37 cellular contexts compared by ENCODE assay signal in genomic region chr11:130604606-130605005, GRCh38.
"Had no signal": no experiment of that assay in that cellular context is flagged by ENCODE, and none has a peak within 500 bp of the region (broad histone marks: within the 10 kb centered on the region; RNA-seq: fewer than 3 reads in every experiment).

No MANE protein-coding gene starts in this region.

- H3K4me1 ChIP-seq: adrenal gland, body of pancreas, breast epithelium had no signal

- H3K27ac Mint-ChIP-seq: activated B cell treated with CpG ODN at 0.5 μM for 24 hours; activated CD4-positive, alpha-beta memory T cell treated with anti-CD3 and anti-CD28 coated beads for 36 hours; activated CD4-positive, alpha-beta T cell treated with anti-CD3 and anti-CD28 coated beads, Interleukin-2, amount 10 ng/mL, durations not matched to agents 24 days and 14 days; activated CD8-positive, alpha-beta T cell treated with anti-CD3 and anti-CD28 coated beads for 36 hours; activated naive CD4-positive, alpha-beta T cell treated with anti-CD3 and anti-CD28 coated beads for 36 hours; activated naive CD4-positive, alpha-beta T cell treated with anti-CD3 and anti-CD28 coated beads, Interleukin-2, amount 50 U/mL, for 72 hours; activated naive CD8-positive, alpha-beta T cell treated with anti-CD3 and anti-CD28 coated beads for 36 hours; activated T-cell treated with anti-CD3 and anti-CD28 coated beads, Interleukin-2, amount 50 U/mL, for 72 hours; activated T-helper 1 cell treated with anti-CD3 and anti-CD28 coated beads, Interleukin-12 subunit alpha, Interleukin-12 subunit beta, Interleukin-2, Interleukin-4 antibody, amounts not matched to agents 30 ng/mL and 10 ng/mL and 1 ng/mL, durations not matched to agents 14 hours and 24 hours and 36 hours; activated T-helper 17 cell treated with anti-CD3 and anti-CD28 coated beads, Interleukin-2, amount 50 U/mL, for 72 hours; T-helper 1 cell treated with Interleukin-12 subunit alpha and Interleukin-12 subunit beta and Interleukin-4 antibody, amounts not matched to agents 30 μg/mL and 1 μg/mL, for 36 hours; T-helper 2 cell treated with Interferon-gamma antibody and Interleukin-4, amounts not matched to agents 5 μg/mL and 100 μg/mL, for 36 hours had no signal

- H3K9me3 ChIP-seq: adrenal gland, body of pancreas, breast epithelium had no signal

- ATAC-seq: activated CD8-positive, alpha-beta T cell treated with anti-CD3 and anti-CD28 coated beads for 36 hours; activated naive CD4-positive, alpha-beta T cell treated with anti-CD3 and anti-CD28 coated beads, Interleukin-2, amount 50 U/mL, for 72 hours; activated T-cell treated with anti-CD3 and anti-CD28 coated beads, Interleukin-2, amount 50 U/mL, for 4 hours; activated T-cell treated with anti-CD3 and anti-CD28 coated beads, Interleukin-2, amount 50 U/mL, for 72 hours; activated T-helper 17 cell treated with anti-CD3 and anti-CD28 coated beads, Interleukin-2, amount 50 U/mL, for 72 hours; body of pancreas had no signal

- H3K27me3 Mint-ChIP-seq: activated CD4-positive, alpha-beta T cell treated with anti-CD3 and anti-CD28 coated beads, Interleukin-2, amount 10 ng/mL, durations not matched to agents 24 days and 14 days had no signal

- H3K9me3 Mint-ChIP-seq: activated B cell treated with CpG ODN at 0.5 μM for 24 hours; activated CD4-positive, alpha-beta memory T cell treated with anti-CD3 and anti-CD28 coated beads for 36 hours; activated CD4-positive, alpha-beta T cell treated with anti-CD3 and anti-CD28 coated beads, Interleukin-2, amount 10 ng/mL, durations not matched to agents 24 days and 14 days; activated CD8-positive, alpha-beta T cell treated with anti-CD3 and anti-CD28 coated beads for 36 hours; activated naive CD4-positive, alpha-beta T cell treated with anti-CD3 and anti-CD28 coated beads for 36 hours; activated naive CD8-positive, alpha-beta T cell treated with anti-CD3 and anti-CD28 coated beads for 36 hours; activated T-cell treated with anti-CD3 and anti-CD28 coated beads, Interleukin-2, amount 50 U/mL, for 4 hours; activated T-cell treated with anti-CD3 and anti-CD28 coated beads, Interleukin-2, amount 50 U/mL, for 72 hours; activated T-helper 17 cell treated with anti-CD3 and anti-CD28 coated beads, Interleukin-2, amount 50 U/mL, for 72 hours; T-helper 1 cell treated with Interleukin-12 subunit alpha and Interleukin-12 subunit beta and Interleukin-4 antibody, amounts not matched to agents 30 μg/mL and 1 μg/mL, for 36 hours; T-helper 2 cell treated with Interferon-gamma antibody and Interleukin-4, amounts not matched to agents 5 μg/mL and 100 μg/mL, for 36 hours had no signal

- FAIRE-seq: astrocyte, TTC549 had no signal

- H3K27ac ChIP-seq: body of pancreas, brain microvascular endothelial cell, VCaP had no signal

- H3K4me3 Mint-ChIP-seq: activated B cell treated with CpG ODN at 0.5 μM for 24 hours; activated CD4-positive, alpha-beta memory T cell treated with anti-CD3 and anti-CD28 coated beads for 36 hours; activated CD4-positive, alpha-beta T cell treated with anti-CD3 and anti-CD28 coated beads, Interleukin-2, amount 10 ng/mL, durations not matched to agents 24 days and 14 days; activated CD8-positive, alpha-beta T cell treated with anti-CD3 and anti-CD28 coated beads for 36 hours; activated naive CD4-positive, alpha-beta T cell treated with anti-CD3 and anti-CD28 coated beads for 36 hours; activated naive CD8-positive, alpha-beta T cell treated with anti-CD3 and anti-CD28 coated beads for 36 hours; activated T-cell treated with anti-CD3 and anti-CD28 coated beads, Interleukin-2, amount 50 U/mL, for 4 hours; activated T-cell treated with anti-CD3 and anti-CD28 coated beads, Interleukin-2, amount 50 U/mL, for 72 hours; activated T-helper 1 cell treated with anti-CD3 and anti-CD28 coated beads, Interleukin-12 subunit alpha, Interleukin-12 subunit beta, Interleukin-2, Interleukin-4 antibody, amounts not matched to agents 30 ng/mL and 10 ng/mL and 1 ng/mL, durations not matched to agents 14 hours and 24 hours and 36 hours; activated T-helper 17 cell treated with anti-CD3 and anti-CD28 coated beads, Interleukin-2, amount 50 U/mL, for 72 hours; T-helper 1 cell treated with Interleukin-12 subunit alpha and Interleukin-12 subunit beta and Interleukin-4 antibody, amounts not matched to agents 30 μg/mL and 1 μg/mL, for 36 hours; T-helper 2 cell treated with Interferon-gamma antibody and Interleukin-4, amounts not matched to agents 5 μg/mL and 100 μg/mL, for 36 hours had no signal

- H3K36me3 ChIP-seq: adrenal gland, brain microvascular endothelial cell, breast epithelium had no signal

- H3K4me3 ChIP-seq: adrenal gland, body of pancreas, breast epithelium had no signal

- H3K4me1 Mint-ChIP-seq: activated B cell treated with CpG ODN at 0.5 μM for 24 hours; activated CD4-positive, alpha-beta T cell treated with anti-CD3 and anti-CD28 coated beads, Interleukin-2, amount 10 ng/mL, durations not matched to agents 24 days and 14 days; activated naive CD8-positive, alpha-beta T cell treated with anti-CD3 and anti-CD28 coated beads for 36 hours; activated T-helper 17 cell treated with anti-CD3 and anti-CD28 coated beads, Interleukin-2, amount 50 U/mL, for 72 hours had no signal

- H3K27me3 ChIP-seq: adrenal gland, body of pancreas, brain microvascular endothelial cell, breast epithelium had no signal

- DNase-seq: activated B cell treated with CpG ODN at 0.5 μM for 24 hours; activated CD4-positive, alpha-beta memory T cell treated with anti-CD3 and anti-CD28 coated beads for 36 hours; activated CD4-positive, alpha-beta T cell treated with anti-CD3 and anti-CD28 coated beads for 4 hours; activated CD4-positive, alpha-beta T cell treated with anti-CD3 and anti-CD28 coated beads, Interleukin-2, amount 10 ng/mL, durations not matched to agents 24 days and 14 days; activated CD4-positive, alpha-beta T cell treated with anti-CD3 and anti-CD28 coated beads, Interleukin-2, amount 50 U/mL, for 1 hour; activated CD4-positive, alpha-beta T cell treated with anti-CD3 and anti-CD28 coated beads, Interleukin-2, amount 50 U/mL, for 4 hours; activated CD4-positive, CD25-positive, alpha-beta regulatory T cell treated with anti-CD3 and anti-CD28 coated beads, Interleukin-2, amount 50 U/mL, for 72 hours; activated CD8-positive, alpha-beta memory T cell treated with anti-CD3 and anti-CD28 coated beads, Interleukin-2, amount 50 U/mL, for 4 hours; activated CD8-positive, alpha-beta T cell treated with anti-CD3 and anti-CD28 coated beads for 36 hours; activated effector memory CD4-positive, alpha-beta T cell treated with anti-CD3 and anti-CD28 coated beads, Interleukin-2, amount 50 U/mL, for 16 hours; activated gamma-delta T cell treated with Interleukin-2 at 50 U/mL for 16 hours; activated naive CD4-positive, alpha-beta T cell; activated naive CD4-positive, alpha-beta T cell treated with anti-CD3 and anti-CD28 coated beads for 36 hours; activated naive CD4-positive, alpha-beta T cell treated with anti-CD3 and anti-CD28 coated beads, Interleukin-2, amount 50 U/mL, for 16 hours; activated naive CD8-positive, alpha-beta T cell treated with anti-CD3 and anti-CD28 coated beads for 36 hours; activated T-cell treated with anti-CD3 and anti-CD28 coated beads for 4 hours; activated T-cell treated with anti-CD3 and anti-CD28 coated beads, Interleukin-2, amount 50 U/mL, for 1 hour; activated T-cell treated with anti-CD3 and anti-CD28 coated beads, Interleukin-2, amount 50 U/mL, for 4 hours; activated T-cell treated with anti-CD3 and anti-CD28 coated beads, Interleukin-2, amount 50 U/mL, for 72 hours; adrenal gland; amniotic stem cell; aorta; body of pancreas; brain microvascular endothelial cell; central memory CD4-positive, alpha-beta T cell; T-helper 1 cell; T-helper 2 cell; T-helper 9 cell had no signal

- H3K36me3 Mint-ChIP-seq: activated CD4-positive, alpha-beta memory T cell treated with anti-CD3 and anti-CD28 coated beads for 36 hours; activated naive CD4-positive, alpha-beta T cell treated with anti-CD3 and anti-CD28 coated beads, Interleukin-2, amount 50 U/mL, for 72 hours; activated naive CD8-positive, alpha-beta T cell treated with anti-CD3 and anti-CD28 coated beads for 36 hours had no signal
